18 cellular contexts compared by ENCODE assay signal in genomic region chr10:132848951-132849545, GRCh38.
DNase-seq lines count a peak whose midpoint lies in the region; ATAC-seq and TF ChIP-seq lines count a peak whose summit lies in the region.
"Had no signal": no experiment of that assay in that cellular context is flagged by ENCODE, and none has a peak within 500 bp of the region (broad histone marks: within the 10 kb centered on the region; RNA-seq: fewer than 3 reads in every experiment).

No MANE protein-coding gene starts in this region.

- no peak for TF ChIP-seq CTCF in chondrocyte (IDR thresholded peaks at IDR 0.05)
- no peak for TF ChIP-seq CTCF in upper lobe of right lung (IDR thresholded peaks at IDR 0.05)
- no peak for TF ChIP-seq CTCF in A673 (conservative IDR thresholded peaks at IDR 0.05; ENCODE audit: low read depth, low read length)

- ATAC-seq in Right ventricle myocardium inferior (no peak), left cardiac atrium (no peak), upper lobe of right lung (no peak)
- ATAC-seq in naive thymus-derived CD4-positive, alpha-beta T cell: no peak

- peaks cover 5% of the 10 kb centered on the region for H3K4me1 Mint-ChIP-seq in chondrocyte (ENCODE audit: low read depth)
- H3K4me1 Mint-ChIP-seq in naive thymus-derived CD4-positive, alpha-beta T cell: peaks cover 5 to 14% (median 11%) of the 10 kb centered on the region in 7 donors

- H3K9me3 ChIP-seq in naive thymus-derived CD4-positive, alpha-beta T cell (ENCODE audit: control insufficient read depth in 2 of 3, low read length in 3 of 3): no peaks in the 10 kb centered on the region
- H3K9me3 ChIP-seq in upper lobe of right lung: no peaks in the 10 kb centered on the region
- no peaks in the 10 kb centered on the region for H3K9me3 ChIP-seq in A673 (ENCODE audit: low read depth, low read length, poor library complexity, severe bottlenecking)
- H3K9me3 ChIP-seq: neutrophil had no signal

- peaks cover 37% of the 10 kb centered on the region for H3K27me3 Mint-ChIP-seq in chondrocyte (ENCODE audit: low read depth)
- H3K27me3 Mint-ChIP-seq in naive thymus-derived CD4-positive, alpha-beta T cell: peaks cover 0 to 12% (median 9%) of the 10 kb centered on the region in 5 donors

- H3K27ac Mint-ChIP-seq in chondrocyte (ENCODE audit: unreplicated experiment): no peak overlapping the region
- no peak overlapping the region for H3K27ac Mint-ChIP-seq in naive thymus-derived CD4-positive, alpha-beta T cell
- H3K27ac Mint-ChIP-seq: T-cell had no signal

- H3K36me3 ChIP-seq in naive thymus-derived CD4-positive, alpha-beta T cell (ENCODE audit: control insufficient read depth in 2 of 3, insufficient read depth in 3 of 3, low read length in 3 of 3): no peaks in the 10 kb centered on the region
- no peaks in the 10 kb centered on the region for H3K36me3 ChIP-seq in upper lobe of right lung
- no peaks in the 10 kb centered on the region for H3K36me3 ChIP-seq in A673 (ENCODE audit: insufficient read depth, low read length, poor library complexity, severe bottlenecking)
- H3K36me3 ChIP-seq: neutrophil had no signal

- no peak overlapping the region for H3K4me3 Mint-ChIP-seq in chondrocyte (ENCODE audit: unreplicated experiment)
- peak overlapping the region in 9 of 10 donors; percentile 72 to 90 (median 80) for H3K4me3 Mint-ChIP-seq in naive thymus-derived CD4-positive, alpha-beta T cell

- H3K9me3 Mint-ChIP-seq in chondrocyte (ENCODE audit: low read depth): peaks cover 5% of the 10 kb centered on the region
- peaks cover 0 to 3% (median 0%) of the 10 kb centered on the region in 11 donors for H3K9me3 Mint-ChIP-seq in naive thymus-derived CD4-positive, alpha-beta T cell
- H3K9me3 Mint-ChIP-seq: T-cell had no signal

- H3K27me3 ChIP-seq in naive thymus-derived CD4-positive, alpha-beta T cell (ENCODE audit: control insufficient read depth in 2 of 2, insufficient read depth in 2 of 2, low read length in 2 of 2): no peaks in the 10 kb centered on the region
- peaks cover 14% of the 10 kb centered on the region for H3K27me3 ChIP-seq in upper lobe of right lung
- H3K27me3 ChIP-seq in A673 (replicated peaks; ENCODE audit: insufficient read depth, low read depth, low read length, poor library complexity): peaks cover 72% of the 10 kb centered on the region

- no TSS peak for BruUV-seq in A673 (replicated peaks; lab: Mats Ljungman, UMichigan)

- H3K36me3 Mint-ChIP-seq in chondrocyte (ENCODE audit: low read depth): peaks cover 4% of the 10 kb centered on the region
- no peaks in the 10 kb centered on the region for H3K36me3 Mint-ChIP-seq in naive thymus-derived CD4-positive, alpha-beta T cell
- H3K36me3 Mint-ChIP-seq: T-cell had no signal

- H3K4me3 ChIP-seq in naive thymus-derived CD4-positive, alpha-beta T cell (ENCODE audit: low read length): no peak overlapping the region
- H3K4me3 ChIP-seq in upper lobe of right lung (no peak overlapping the region), A673 (ENCODE audit: low read depth, low read length, poor library complexity, severe bottlenecking) (no peak overlapping the region)

- CTCF ChIA-PET in naive thymus-derived CD4-positive, alpha-beta T cell (lab: Charles Lee): interaction anchor here (0.7 kb wide), 1 partner anchor 150 kb away, joined by 3 read pairs; no protein-coding TSS in a partner anchor
- CTCF ChIA-PET in A673 (lab: Charles Lee): no interaction called here

- H3K27ac ChIP-seq in naive thymus-derived CD4-positive, alpha-beta T cell (ENCODE audit: low read depth, low read length): no peak overlapping the region
- H3K27ac ChIP-seq in upper lobe of right lung (no peak overlapping the region), A673 (ENCODE audit: low read depth, low read length, poor library complexity, severe bottlenecking) (no peak overlapping the region)
- H3K27ac ChIP-seq: KMS-11, neutrophil had no signal

- intact Hi-C loops in Right ventricle myocardium inferior (cut with DNase I): no loop called here
- intact Hi-C loops in left cardiac atrium (cut with DNase I): no loop called here
- intact Hi-C loops in naive thymus-derived CD4-positive, alpha-beta T cell (cut with micrococcal nuclease): no loop called here
- intact Hi-C loops in upper lobe of right lung (cut with DNase I): no loop called here
- intact Hi-C loops in A673 (cut with micrococcal nuclease; ENCODE audit: unreplicated experiment): no loop called here

- no peaks in the 10 kb centered on the region for H3K4me1 ChIP-seq in naive thymus-derived CD4-positive, alpha-beta T cell (ENCODE audit: control insufficient read depth in 2 of 2, insufficient read depth in 2 of 2, low read length in 2 of 2)
- H3K4me1 ChIP-seq in upper lobe of right lung (no peaks in the 10 kb centered on the region), A673 (ENCODE audit: insufficient read depth, low read length, poor library complexity, severe bottlenecking) (no peaks in the 10 kb centered on the region)

- POLR2A ChIA-PET in naive thymus-derived CD4-positive, alpha-beta T cell (lab: Charles Lee): no interaction called here
- POLR2A ChIA-PET in A673 (lab: Charles Lee; ENCODE audit: low non-redundant PET): no interaction called here

- DNase-seq in Right ventricle myocardium inferior (ENCODE audit: missing footprints) (peak; percentile 27), left cardiac atrium (no peak), chondrocyte (ENCODE audit: low spot score) (peak; percentile 84), upper lobe of right lung (peak; percentile 48), NCI-H2227 (lab: John Stamatoyannopoulos, UW; ENCODE audit: unreplicated experiment) (no peak), NCI-H1694 treated with DMSO at 0.1 percent for 48 hours (lab: John Stamatoyannopoulos, UW) (no peak), A673 (ENCODE audit: low spot score) (no peak)
- DNase-seq in naive thymus-derived CD4-positive, alpha-beta T cell: no peak
- DNase-seq: activated CD4-positive, alpha-beta T cell treated with anti-CD3 and anti-CD28 coated beads, Interleukin-2, amount 50 U/mL, for 4 hours; dermis blood vessel endothelial cell; EL; foreskin melanocyte; MV-4-11; NCI-H1930; NCI-H510A treated with DMSO at 0.1 percent for 48 hours had no signal

Comparison
In these comparisons a context has a peak if more than half of its experiments do, and no peak if none do; other contexts are left out.
1. DNase-seq: peak in Right ventricle myocardium inferior (single experiment), chondrocyte (single experiment) and upper lobe of right lung (single experiment); none in left cardiac atrium (single experiment), naive thymus-derived CD4-positive, alpha-beta T cell (0 of 9), NCI-H2227 (single experiment), NCI-H1694 treated with DMSO at 0.1 percent for 48 hours (single experiment) and A673 (single experiment).